ENCODE assay signal across 1 cellular context in genomic region chr20:50708845-50709555, GRCh38.
TF ChIP-seq lines count a peak whose summit lies in the region.

No MANE protein-coding gene starts in this region.

TF ChIP-seq in K562, 482 proteins besides CTCF, POLR2A, EP300 and RAD21 (continued from another document):
- TF ChIP-seq, protein P1, sequence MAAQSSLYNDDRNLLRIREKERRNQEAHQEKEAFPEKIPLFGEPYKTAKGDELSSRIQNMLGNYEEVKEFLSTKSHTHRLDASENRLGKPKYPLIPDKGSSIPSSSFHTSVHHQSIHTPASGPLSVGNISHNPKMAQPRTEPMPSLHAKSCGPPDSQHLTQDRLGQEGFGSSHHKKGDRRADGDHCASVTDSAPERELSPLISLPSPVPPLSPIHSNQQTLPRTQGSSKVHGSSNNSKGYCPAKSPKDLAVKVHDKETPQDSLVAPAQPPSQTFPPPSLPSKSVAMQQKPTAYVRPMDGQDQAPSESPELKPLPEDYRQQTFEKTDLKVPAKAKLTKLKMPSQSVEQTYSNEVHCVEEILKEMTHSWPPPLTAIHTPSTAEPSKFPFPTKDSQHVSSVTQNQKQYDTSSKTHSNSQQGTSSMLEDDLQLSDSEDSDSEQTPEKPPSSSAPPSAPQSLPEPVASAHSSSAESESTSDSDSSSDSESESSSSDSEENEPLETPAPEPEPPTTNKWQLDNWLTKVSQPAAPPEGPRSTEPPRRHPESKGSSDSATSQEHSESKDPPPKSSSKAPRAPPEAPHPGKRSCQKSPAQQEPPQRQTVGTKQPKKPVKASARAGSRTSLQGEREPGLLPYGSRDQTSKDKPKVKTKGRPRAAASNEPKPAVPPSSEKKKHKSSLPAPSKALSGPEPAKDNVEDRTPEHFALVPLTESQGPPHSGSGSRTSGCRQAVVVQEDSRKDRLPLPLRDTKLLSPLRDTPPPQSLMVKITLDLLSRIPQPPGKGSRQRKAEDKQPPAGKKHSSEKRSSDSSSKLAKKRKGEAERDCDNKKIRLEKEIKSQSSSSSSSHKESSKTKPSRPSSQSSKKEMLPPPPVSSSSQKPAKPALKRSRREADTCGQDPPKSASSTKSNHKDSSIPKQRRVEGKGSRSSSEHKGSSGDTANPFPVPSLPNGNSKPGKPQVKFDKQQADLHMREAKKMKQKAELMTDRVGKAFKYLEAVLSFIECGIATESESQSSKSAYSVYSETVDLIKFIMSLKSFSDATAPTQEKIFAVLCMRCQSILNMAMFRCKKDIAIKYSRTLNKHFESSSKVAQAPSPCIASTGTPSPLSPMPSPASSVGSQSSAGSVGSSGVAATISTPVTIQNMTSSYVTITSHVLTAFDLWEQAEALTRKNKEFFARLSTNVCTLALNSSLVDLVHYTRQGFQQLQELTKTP (IDR thresholded peaks at IDR 0.05; ENCODE audit: low read depth in 1 of 2, partially characterized antibody in 2 of 2) = no peak
- TF ChIP-seq, protein P2, sequence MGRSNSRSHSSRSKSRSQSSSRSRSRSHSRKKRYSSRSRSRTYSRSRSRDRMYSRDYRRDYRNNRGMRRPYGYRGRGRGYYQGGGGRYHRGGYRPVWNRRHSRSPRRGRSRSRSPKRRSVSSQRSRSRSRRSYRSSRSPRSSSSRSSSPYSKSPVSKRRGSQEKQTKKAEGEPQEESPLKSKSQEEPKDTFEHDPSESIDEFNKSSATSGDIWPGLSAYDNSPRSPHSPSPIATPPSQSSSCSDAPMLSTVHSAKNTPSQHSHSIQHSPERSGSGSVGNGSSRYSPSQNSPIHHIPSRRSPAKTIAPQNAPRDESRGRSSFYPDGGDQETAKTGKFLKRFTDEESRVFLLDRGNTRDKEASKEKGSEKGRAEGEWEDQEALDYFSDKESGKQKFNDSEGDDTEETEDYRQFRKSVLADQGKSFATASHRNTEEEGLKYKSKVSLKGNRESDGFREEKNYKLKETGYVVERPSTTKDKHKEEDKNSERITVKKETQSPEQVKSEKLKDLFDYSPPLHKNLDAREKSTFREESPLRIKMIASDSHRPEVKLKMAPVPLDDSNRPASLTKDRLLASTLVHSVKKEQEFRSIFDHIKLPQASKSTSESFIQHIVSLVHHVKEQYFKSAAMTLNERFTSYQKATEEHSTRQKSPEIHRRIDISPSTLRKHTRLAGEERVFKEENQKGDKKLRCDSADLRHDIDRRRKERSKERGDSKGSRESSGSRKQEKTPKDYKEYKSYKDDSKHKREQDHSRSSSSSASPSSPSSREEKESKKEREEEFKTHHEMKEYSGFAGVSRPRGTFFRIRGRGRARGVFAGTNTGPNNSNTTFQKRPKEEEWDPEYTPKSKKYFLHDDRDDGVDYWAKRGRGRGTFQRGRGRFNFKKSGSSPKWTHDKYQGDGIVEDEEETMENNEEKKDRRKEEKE (IDR thresholded peaks at IDR 0.05; ENCODE audit: borderline replicate concordance in 1 of 2, control insufficient read depth in 1 of 2, low read depth in 2 of 2, low read length in 1 of 2) = 0 out of 4 replicates have a peak, but pooled peaks of 1 of the 2 experiments have one; percentile 58
- TF ChIP-seq RCOR1 (IDR thresholded peaks at IDR 0.05; ENCODE audit: borderline replicate concordance in 1 of 2, low read depth in 2 of 2, low read length in 2 of 2) = no peak
- TF ChIP-seq, protein P3, sequence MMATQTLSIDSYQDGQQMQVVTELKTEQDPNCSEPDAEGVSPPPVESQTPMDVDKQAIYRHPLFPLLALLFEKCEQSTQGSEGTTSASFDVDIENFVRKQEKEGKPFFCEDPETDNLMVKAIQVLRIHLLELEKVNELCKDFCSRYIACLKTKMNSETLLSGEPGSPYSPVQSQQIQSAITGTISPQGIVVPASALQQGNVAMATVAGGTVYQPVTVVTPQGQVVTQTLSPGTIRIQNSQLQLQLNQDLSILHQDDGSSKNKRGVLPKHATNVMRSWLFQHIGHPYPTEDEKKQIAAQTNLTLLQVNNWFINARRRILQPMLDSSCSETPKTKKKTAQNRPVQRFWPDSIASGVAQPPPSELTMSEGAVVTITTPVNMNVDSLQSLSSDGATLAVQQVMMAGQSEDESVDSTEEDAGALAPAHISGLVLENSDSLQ (IDR thresholded peaks at IDR 0.05) = peak; percentile 29; the same call in 1 of the 2 replicates
- TF ChIP-seq CBX3 (IDR thresholded peaks at IDR 0.05; ENCODE audit: borderline replicate concordance in 1 of 2, low read length in 2 of 2) = no peak
- TF ChIP-seq MEIS2 (IDR thresholded peaks at IDR 0.05; ENCODE audit: partially characterized antibody) = peak; percentile 76
- peak; percentile 57 for TF ChIP-seq NFIC (IDR thresholded peaks at IDR 0.05)
- no peak for TF ChIP-seq SAP30 (IDR thresholded peaks at IDR 0.05; ENCODE audit: borderline replicate concordance, insufficient read depth, low read depth, low read length, poor library complexity, severe bottlenecking)
- TF ChIP-seq HNRNPL (IDR thresholded peaks at IDR 0.05; ENCODE audit: low read depth, low read length) = no peak
- no peak for TF ChIP-seq USF2 (CRISPR knock-in tag; IDR thresholded peaks at IDR 0.05)
- no peak for TF ChIP-seq BACH1 (tag; IDR thresholded peaks at IDR 0.05)
- TF ChIP-seq TCF7 (IDR thresholded peaks at IDR 0.05; ENCODE audit: borderline replicate concordance) = no peak
- no peak for TF ChIP-seq ZNF584 (CRISPR knock-in tag; IDR thresholded peaks at IDR 0.05; ENCODE audit: low read depth)
- TF ChIP-seq, protein P4, sequence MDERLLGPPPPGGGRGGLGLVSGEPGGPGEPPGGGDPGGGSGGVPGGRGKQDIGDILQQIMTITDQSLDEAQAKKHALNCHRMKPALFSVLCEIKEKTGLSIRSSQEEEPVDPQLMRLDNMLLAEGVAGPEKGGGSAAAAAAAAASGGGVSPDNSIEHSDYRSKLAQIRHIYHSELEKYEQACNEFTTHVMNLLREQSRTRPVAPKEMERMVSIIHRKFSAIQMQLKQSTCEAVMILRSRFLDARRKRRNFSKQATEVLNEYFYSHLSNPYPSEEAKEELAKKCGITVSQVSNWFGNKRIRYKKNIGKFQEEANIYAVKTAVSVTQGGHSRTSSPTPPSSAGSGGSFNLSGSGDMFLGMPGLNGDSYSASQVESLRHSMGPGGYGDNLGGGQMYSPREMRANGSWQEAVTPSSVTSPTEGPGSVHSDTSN (CRISPR knock-in tag; IDR thresholded peaks at IDR 0.05; ENCODE audit: low read depth) = no peak
- TF ChIP-seq, protein P4 (tag; conservative IDR thresholded peaks at IDR 0.05; ENCODE audit: low read depth) = peak; percentile 83
- 0 out of 4 replicates have a peak, but pooled peaks of 1 of the 2 experiments have one; percentile 6 for TF ChIP-seq KDM1A (IDR thresholded peaks at IDR 0.05)
- no peak for TF ChIP-seq ZNF212 (CRISPR knock-in tag; IDR thresholded peaks at IDR 0.05)
- no peak for TF ChIP-seq HMGXB4 (CRISPR knock-in tag; IDR thresholded peaks at IDR 0.05)
- TF ChIP-seq ZC3H8 (IDR thresholded peaks at IDR 0.05) = no peak
- TF ChIP-seq, protein P5, sequence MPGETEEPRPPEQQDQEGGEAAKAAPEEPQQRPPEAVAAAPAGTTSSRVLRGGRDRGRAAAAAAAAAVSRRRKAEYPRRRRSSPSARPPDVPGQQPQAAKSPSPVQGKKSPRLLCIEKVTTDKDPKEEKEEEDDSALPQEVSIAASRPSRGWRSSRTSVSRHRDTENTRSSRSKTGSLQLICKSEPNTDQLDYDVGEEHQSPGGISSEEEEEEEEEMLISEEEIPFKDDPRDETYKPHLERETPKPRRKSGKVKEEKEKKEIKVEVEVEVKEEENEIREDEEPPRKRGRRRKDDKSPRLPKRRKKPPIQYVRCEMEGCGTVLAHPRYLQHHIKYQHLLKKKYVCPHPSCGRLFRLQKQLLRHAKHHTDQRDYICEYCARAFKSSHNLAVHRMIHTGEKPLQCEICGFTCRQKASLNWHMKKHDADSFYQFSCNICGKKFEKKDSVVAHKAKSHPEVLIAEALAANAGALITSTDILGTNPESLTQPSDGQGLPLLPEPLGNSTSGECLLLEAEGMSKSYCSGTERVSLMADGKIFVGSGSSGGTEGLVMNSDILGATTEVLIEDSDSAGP (CRISPR knock-in tag; IDR thresholded peaks at IDR 0.05) = no peak
- TF ChIP-seq HDAC2 (IDR thresholded peaks at IDR 0.05) = no peak
- TF ChIP-seq, protein P6, sequence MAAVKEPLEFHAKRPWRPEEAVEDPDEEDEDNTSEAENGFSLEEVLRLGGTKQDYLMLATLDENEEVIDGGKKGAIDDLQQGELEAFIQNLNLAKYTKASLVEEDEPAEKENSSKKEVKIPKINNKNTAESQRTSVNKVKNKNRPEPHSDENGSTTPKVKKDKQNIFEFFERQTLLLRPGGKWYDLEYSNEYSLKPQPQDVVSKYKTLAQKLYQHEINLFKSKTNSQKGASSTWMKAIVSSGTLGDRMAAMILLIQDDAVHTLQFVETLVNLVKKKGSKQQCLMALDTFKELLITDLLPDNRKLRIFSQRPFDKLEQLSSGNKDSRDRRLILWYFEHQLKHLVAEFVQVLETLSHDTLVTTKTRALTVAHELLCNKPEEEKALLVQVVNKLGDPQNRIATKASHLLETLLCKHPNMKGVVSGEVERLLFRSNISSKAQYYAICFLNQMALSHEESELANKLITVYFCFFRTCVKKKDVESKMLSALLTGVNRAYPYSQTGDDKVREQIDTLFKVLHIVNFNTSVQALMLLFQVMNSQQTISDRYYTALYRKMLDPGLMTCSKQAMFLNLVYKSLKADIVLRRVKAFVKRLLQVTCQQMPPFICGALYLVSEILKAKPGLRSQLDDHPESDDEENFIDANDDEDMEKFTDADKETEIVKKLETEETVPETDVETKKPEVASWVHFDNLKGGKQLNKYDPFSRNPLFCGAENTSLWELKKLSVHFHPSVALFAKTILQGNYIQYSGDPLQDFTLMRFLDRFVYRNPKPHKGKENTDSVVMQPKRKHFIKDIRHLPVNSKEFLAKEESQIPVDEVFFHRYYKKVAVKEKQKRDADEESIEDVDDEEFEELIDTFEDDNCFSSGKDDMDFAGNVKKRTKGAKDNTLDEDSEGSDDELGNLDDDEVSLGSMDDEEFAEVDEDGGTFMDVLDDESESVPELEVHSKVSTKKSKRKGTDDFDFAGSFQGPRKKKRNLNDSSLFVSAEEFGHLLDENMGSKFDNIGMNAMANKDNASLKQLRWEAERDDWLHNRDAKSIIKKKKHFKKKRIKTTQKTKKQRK (IDR thresholded peaks at IDR 0.05; ENCODE audit: borderline replicate concordance, low read depth, low read length) = no peak
